In genomic region chr1:162930532-162931438, GRCh38 we compare ENCODE assay signal across 10 cellular contexts.
"Had no signal": no experiment of that assay in that cellular context is flagged by ENCODE, and none has a peak within 500 bp of the region (broad histone marks: within the 10 kb centered on the region; RNA-seq: fewer than 3 reads in every experiment).

No MANE protein-coding gene starts in this region.

- H3K9me3 ChIP-seq: heart left ventricle had no signal

- H3K27ac ChIP-seq: heart left ventricle had no signal

- H3K36me3 ChIP-seq: heart left ventricle had no signal

- DNase-seq: activated CD4-positive, alpha-beta T cell treated with anti-CD3 and anti-CD28 coated beads for 4 hours; activated CD8-positive, alpha-beta memory T cell treated with anti-CD3 and anti-CD28 coated beads, Interleukin-2, amount 50 U/mL, for 48 hours; activated CD8-positive, alpha-beta T cell treated with anti-CD3 and anti-CD28 coated beads for 36 hours; activated naive CD8-positive, alpha-beta T cell treated with anti-CD3 and anti-CD28 coated beads, Interleukin-2, amount 10 ng/mL, durations not matched to agents 7 days and 5 days; heart left ventricle; kidney; mesendoderm; T1000; trophoblast cell had no signal

- FAIRE-seq: frontal cortex, kidney had no signal

- H3K4me3 ChIP-seq: heart left ventricle had no signal

- H3K36me3 Mint-ChIP-seq: activated naive CD8-positive, alpha-beta T cell treated with anti-CD3 and anti-CD28 coated beads, Interleukin-2, amount 10 ng/mL, durations not matched to agents 7 days and 5 days had no signal

- H3K27ac Mint-ChIP-seq: activated CD8-positive, alpha-beta T cell treated with anti-CD3 and anti-CD28 coated beads for 36 hours; activated naive CD8-positive, alpha-beta T cell treated with anti-CD3 and anti-CD28 coated beads, Interleukin-2, amount 10 ng/mL, durations not matched to agents 7 days and 5 days had no signal

- H3K27me3 ChIP-seq: heart left ventricle had no signal

- H3K9me3 Mint-ChIP-seq: activated CD8-positive, alpha-beta T cell treated with anti-CD3 and anti-CD28 coated beads for 36 hours; activated naive CD8-positive, alpha-beta T cell treated with anti-CD3 and anti-CD28 coated beads, Interleukin-2, amount 10 ng/mL, durations not matched to agents 7 days and 5 days had no signal

- ATAC-seq: activated CD8-positive, alpha-beta T cell treated with anti-CD3 and anti-CD28 coated beads for 36 hours; heart left ventricle had no signal

- H3K4me1 Mint-ChIP-seq: activated naive CD8-positive, alpha-beta T cell treated with anti-CD3 and anti-CD28 coated beads, Interleukin-2, amount 10 ng/mL, durations not matched to agents 7 days and 5 days had no signal

- H3K4me3 Mint-ChIP-seq: activated CD8-positive, alpha-beta T cell treated with anti-CD3 and anti-CD28 coated beads for 36 hours; activated naive CD8-positive, alpha-beta T cell treated with anti-CD3 and anti-CD28 coated beads, Interleukin-2, amount 10 ng/mL, durations not matched to agents 7 days and 5 days had no signal
